In the genomic region with DNA sequence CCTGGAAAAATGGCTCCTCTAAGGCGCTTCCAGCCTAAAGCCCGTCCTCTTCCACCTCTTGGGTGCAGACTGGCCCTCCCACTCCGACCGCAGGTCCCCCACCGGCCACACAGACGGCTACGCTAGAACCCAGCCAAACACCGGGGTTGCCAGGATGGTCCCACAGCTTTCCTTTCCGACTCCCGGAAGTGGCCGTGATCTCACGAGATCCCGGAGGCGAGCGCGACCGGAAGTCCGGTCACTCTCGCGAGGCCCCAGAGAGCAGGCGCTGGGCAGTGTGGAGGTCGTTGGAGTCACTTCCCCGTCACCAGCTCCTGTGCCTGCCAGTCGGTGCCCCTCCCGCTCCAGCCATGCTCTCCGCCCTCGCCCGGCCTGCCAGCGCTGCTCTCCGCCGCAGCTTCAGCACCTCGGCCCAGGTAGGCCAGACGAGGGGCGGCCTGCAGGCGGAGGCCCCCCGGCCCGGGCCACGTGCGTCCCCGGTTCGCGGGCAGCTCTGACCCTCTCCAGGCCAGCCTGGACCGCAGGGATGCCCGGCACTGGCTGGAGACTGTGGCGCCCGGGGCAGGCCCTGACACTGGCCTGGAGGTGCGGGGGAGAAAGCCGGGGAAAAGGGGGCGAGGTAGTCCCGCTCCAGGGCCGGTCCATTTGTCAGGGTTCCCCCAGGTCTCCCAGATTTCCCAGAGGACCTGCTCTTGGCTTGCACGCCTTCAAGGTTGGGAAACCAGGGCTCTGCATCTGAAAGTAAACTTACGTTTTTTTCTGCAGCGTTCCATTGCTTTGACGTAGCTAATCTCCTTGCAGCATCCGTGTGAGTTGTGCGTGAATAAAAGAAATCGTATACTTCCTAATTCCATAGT, we compare ENCODE assay signal across 1 cellular context.
TF ChIP-seq lines count a peak whose summit lies in the region.

A gene with protein sequence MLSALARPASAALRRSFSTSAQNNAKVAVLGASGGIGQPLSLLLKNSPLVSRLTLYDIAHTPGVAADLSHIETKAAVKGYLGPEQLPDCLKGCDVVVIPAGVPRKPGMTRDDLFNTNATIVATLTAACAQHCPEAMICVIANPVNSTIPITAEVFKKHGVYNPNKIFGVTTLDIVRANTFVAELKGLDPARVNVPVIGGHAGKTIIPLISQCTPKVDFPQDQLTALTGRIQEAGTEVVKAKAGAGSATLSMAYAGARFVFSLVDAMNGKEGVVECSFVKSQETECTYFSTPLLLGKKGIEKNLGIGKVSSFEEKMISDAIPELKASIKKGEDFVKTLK (plus strand): TSS at position 296 of the 857 bp plus-strand sequence. CDS start 55 bp downstream, at position 351.
A gene with protein sequence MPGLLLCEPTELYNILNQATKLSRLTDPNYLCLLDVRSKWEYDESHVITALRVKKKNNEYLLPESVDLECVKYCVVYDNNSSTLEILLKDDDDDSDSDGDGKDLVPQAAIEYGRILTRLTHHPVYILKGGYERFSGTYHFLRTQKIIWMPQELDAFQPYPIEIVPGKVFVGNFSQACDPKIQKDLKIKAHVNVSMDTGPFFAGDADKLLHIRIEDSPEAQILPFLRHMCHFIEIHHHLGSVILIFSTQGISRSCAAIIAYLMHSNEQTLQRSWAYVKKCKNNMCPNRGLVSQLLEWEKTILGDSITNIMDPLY (minus strand): TSS at position 190 of the 857 bp plus-strand sequence. CDS start 17,477 bp downstream, outside the sequence.

TF ChIP-seq in HepG2, 621 proteins besides CTCF, POLR2A, EP300 and RAD21 (continued from another document and continues in another):
- TF ChIP-seq KDM2A (CRISPR knock-in tag; IDR thresholded peaks at IDR 0.05; ENCODE audit: borderline replicate concordance, low read depth): peak; percentile 88
- TF ChIP-seq, protein P1, sequence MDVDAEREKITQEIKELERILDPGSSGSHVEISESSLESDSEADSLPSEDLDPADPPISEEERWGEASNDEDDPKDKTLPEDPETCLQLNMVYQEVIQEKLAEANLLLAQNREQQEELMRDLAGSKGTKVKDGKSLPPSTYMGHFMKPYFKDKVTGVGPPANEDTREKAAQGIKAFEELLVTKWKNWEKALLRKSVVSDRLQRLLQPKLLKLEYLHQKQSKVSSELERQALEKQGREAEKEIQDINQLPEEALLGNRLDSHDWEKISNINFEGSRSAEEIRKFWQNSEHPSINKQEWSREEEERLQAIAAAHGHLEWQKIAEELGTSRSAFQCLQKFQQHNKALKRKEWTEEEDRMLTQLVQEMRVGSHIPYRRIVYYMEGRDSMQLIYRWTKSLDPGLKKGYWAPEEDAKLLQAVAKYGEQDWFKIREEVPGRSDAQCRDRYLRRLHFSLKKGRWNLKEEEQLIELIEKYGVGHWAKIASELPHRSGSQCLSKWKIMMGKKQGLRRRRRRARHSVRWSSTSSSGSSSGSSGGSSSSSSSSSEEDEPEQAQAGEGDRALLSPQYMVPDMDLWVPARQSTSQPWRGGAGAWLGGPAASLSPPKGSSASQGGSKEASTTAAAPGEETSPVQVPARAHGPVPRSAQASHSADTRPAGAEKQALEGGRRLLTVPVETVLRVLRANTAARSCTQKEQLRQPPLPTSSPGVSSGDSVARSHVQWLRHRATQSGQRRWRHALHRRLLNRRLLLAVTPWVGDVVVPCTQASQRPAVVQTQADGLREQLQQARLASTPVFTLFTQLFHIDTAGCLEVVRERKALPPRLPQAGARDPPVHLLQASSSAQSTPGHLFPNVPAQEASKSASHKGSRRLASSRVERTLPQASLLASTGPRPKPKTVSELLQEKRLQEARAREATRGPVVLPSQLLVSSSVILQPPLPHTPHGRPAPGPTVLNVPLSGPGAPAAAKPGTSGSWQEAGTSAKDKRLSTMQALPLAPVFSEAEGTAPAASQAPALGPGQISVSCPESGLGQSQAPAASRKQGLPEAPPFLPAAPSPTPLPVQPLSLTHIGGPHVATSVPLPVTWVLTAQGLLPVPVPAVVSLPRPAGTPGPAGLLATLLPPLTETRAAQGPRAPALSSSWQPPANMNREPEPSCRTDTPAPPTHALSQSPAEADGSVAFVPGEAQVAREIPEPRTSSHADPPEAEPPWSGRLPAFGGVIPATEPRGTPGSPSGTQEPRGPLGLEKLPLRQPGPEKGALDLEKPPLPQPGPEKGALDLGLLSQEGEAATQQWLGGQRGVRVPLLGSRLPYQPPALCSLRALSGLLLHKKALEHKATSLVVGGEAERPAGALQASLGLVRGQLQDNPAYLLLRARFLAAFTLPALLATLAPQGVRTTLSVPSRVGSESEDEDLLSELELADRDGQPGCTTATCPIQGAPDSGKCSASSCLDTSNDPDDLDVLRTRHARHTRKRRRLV (CRISPR knock-in tag; IDR thresholded peaks at IDR 0.05): no peak
- TF ChIP-seq SRF (IDR thresholded peaks at IDR 0.05; ENCODE audit: low read depth, low read length): no peak
- TF ChIP-seq ZNF207 (IDR thresholded peaks at IDR 0.05; ENCODE audit: borderline replicate concordance): no peak
- TF ChIP-seq, protein P2, sequence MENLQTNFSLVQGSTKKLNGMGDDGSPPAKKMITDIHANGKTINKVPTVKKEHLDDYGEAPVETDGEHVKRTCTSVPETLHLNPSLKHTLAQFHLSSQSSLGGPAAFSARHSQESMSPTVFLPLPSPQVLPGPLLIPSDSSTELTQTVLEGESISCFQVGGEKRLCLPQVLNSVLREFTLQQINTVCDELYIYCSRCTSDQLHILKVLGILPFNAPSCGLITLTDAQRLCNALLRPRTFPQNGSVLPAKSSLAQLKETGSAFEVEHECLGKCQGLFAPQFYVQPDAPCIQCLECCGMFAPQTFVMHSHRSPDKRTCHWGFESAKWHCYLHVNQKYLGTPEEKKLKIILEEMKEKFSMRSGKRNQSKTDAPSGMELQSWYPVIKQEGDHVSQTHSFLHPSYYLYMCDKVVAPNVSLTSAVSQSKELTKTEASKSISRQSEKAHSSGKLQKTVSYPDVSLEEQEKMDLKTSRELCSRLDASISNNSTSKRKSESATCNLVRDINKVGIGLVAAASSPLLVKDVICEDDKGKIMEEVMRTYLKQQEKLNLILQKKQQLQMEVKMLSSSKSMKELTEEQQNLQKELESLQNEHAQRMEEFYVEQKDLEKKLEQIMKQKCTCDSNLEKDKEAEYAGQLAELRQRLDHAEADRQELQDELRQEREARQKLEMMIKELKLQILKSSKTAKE (CRISPR knock-in tag; IDR thresholded peaks at IDR 0.05; ENCODE audit: borderline replicate concordance): no peak
- TF ChIP-seq GLI4 (CRISPR knock-in tag; IDR thresholded peaks at IDR 0.05; ENCODE audit: borderline replicate concordance): 0 out of 2 replicates have a peak, but pooled peaks have one; percentile 41
- no peak for TF ChIP-seq ATRX (CRISPR knock-in tag; IDR thresholded peaks at IDR 0.05; ENCODE audit: borderline replicate concordance)
- no peak for TF ChIP-seq ZNF34 (CRISPR knock-in tag; IDR thresholded peaks at IDR 0.05; ENCODE audit: borderline replicate concordance)
- TF ChIP-seq ZEB1 (IDR thresholded peaks at IDR 0.05; ENCODE audit: insufficient replicate concordance, low read depth): no peak
- peak; percentile 74 for TF ChIP-seq MED1 (CRISPR knock-in tag; IDR thresholded peaks at IDR 0.05)
- TF ChIP-seq, protein P3, sequence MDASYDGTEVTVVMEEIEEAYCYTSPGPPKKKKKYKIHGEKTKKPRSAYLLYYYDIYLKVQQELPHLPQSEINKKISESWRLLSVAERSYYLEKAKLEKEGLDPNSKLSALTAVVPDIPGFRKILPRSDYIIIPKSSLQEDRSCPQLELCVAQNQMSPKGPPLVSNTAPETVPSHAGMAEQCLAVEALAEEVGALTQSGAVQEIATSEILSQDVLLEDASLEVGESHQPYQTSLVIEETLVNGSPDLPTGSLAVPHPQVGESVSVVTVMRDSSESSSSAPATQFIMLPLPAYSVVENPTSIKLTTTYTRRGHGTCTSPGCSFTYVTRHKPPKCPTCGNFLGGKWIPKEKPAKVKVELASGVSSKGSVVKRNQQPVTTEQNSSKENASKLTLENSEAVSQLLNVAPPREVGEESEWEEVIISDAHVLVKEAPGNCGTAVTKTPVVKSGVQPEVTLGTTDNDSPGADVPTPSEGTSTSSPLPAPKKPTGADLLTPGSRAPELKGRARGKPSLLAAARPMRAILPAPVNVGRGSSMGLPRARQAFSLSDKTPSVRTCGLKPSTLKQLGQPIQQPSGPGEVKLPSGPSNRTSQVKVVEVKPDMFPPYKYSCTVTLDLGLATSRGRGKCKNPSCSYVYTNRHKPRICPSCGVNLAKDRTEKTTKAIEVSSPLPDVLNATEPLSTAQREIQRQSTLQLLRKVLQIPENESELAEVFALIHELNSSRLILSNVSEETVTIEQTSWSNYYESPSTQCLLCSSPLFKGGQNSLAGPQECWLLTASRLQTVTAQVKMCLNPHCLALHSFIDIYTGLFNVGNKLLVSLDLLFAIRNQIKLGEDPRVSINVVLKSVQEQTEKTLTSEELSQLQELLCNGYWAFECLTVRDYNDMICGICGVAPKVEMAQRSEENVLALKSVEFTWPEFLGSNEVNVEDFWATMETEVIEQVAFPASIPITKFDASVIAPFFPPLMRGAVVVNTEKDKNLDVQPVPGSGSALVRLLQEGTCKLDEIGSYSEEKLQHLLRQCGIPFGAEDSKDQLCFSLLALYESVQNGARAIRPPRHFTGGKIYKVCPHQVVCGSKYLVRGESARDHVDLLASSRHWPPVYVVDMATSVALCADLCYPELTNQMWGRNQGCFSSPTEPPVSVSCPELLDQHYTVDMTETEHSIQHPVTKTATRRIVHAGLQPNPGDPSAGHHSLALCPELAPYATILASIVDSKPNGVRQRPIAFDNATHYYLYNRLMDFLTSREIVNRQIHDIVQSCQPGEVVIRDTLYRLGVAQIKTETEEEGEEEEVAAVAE (CRISPR knock-in tag; IDR thresholded peaks at IDR 0.05; ENCODE audit: borderline replicate concordance): peak; percentile 73; the same call in 1 of the 2 replicates
- TF ChIP-seq ZNF232 (CRISPR knock-in tag; IDR thresholded peaks at IDR 0.05; ENCODE audit: borderline replicate concordance): peak; percentile 77; the same call in 1 of the 2 replicates
- TF ChIP-seq, protein P4, sequence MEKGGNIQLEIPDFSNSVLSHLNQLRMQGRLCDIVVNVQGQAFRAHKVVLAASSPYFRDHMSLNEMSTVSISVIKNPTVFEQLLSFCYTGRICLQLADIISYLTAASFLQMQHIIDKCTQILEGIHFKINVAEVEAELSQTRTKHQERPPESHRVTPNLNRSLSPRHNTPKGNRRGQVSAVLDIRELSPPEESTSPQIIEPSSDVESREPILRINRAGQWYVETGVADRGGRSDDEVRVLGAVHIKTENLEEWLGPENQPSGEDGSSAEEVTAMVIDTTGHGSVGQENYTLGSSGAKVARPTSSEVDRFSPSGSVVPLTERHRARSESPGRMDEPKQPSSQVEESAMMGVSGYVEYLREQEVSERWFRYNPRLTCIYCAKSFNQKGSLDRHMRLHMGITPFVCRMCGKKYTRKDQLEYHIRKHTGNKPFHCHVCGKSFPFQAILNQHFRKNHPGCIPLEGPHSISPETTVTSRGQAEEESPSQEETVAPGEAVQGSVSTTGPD (CRISPR knock-in tag; IDR thresholded peaks at IDR 0.05): no peak
- TF ChIP-seq, protein P5, sequence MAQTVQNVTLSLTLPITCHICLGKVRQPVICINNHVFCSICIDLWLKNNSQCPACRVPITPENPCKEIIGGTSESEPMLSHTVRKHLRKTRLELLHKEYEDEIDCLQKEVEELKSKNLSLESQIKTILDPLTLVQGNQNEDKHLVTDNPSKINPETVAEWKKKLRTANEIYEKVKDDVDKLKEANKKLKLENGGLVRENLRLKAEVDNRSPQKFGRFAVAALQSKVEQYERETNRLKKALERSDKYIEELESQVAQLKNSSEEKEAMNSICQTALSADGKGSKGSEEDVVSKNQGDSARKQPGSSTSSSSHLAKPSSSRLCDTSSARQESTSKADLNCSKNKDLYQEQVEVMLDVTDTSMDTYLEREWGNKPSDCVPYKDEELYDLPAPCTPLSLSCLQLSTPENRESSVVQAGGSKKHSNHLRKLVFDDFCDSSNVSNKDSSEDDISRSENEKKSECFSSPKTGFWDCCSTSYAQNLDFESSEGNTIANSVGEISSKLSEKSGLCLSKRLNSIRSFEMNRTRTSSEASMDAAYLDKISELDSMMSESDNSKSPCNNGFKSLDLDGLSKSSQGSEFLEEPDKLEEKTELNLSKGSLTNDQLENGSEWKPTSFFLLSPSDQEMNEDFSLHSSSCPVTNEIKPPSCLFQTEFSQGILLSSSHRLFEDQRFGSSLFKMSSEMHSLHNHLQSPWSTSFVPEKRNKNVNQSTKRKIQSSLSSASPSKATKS (CRISPR knock-in tag; IDR thresholded peaks at IDR 0.05): no peak
- TF ChIP-seq RBM39 (IDR thresholded peaks at IDR 0.05; ENCODE audit: low read depth, low read length, poor library complexity, severe bottlenecking): peak; percentile 83
- TF ChIP-seq XRCC5 (optimal IDR thresholded peaks at IDR 0.05; ENCODE audit: low read length): peak; percentile 49
- peak; percentile 87 for TF ChIP-seq RELA (CRISPR knock-in tag; IDR thresholded peaks at IDR 0.05)
- peak; percentile 86 for TF ChIP-seq BRD4 (CRISPR knock-in tag; IDR thresholded peaks at IDR 0.05)
- peak; percentile 82 for TF ChIP-seq HDAC2 (CRISPR knock-in tag; IDR thresholded peaks at IDR 0.05)
- TF ChIP-seq, protein P6, sequence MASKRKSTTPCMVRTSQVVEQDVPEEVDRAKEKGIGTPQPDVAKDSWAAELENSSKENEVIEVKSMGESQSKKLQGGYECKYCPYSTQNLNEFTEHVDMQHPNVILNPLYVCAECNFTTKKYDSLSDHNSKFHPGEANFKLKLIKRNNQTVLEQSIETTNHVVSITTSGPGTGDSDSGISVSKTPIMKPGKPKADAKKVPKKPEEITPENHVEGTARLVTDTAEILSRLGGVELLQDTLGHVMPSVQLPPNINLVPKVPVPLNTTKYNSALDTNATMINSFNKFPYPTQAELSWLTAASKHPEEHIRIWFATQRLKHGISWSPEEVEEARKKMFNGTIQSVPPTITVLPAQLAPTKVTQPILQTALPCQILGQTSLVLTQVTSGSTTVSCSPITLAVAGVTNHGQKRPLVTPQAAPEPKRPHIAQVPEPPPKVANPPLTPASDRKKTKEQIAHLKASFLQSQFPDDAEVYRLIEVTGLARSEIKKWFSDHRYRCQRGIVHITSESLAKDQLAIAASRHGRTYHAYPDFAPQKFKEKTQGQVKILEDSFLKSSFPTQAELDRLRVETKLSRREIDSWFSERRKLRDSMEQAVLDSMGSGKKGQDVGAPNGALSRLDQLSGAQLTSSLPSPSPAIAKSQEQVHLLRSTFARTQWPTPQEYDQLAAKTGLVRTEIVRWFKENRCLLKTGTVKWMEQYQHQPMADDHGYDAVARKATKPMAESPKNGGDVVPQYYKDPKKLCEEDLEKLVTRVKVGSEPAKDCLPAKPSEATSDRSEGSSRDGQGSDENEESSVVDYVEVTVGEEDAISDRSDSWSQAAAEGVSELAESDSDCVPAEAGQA (IDR thresholded peaks at IDR 0.05; ENCODE audit: low read depth): peak; percentile 78
- TF ChIP-seq, protein P6 (CRISPR knock-in tag; IDR thresholded peaks at IDR 0.05; ENCODE audit: borderline replicate concordance): no peak
- TF ChIP-seq CC2D1A (CRISPR knock-in tag; IDR thresholded peaks at IDR 0.05): no peak
- TF ChIP-seq NAIF1 (CRISPR knock-in tag; IDR thresholded peaks at IDR 0.05; ENCODE audit: borderline replicate concordance): peak; percentile 87
- TF ChIP-seq KDM6A (CRISPR knock-in tag; IDR thresholded peaks at IDR 0.05; ENCODE audit: low read depth): no peak
